In the genomic region with DNA sequence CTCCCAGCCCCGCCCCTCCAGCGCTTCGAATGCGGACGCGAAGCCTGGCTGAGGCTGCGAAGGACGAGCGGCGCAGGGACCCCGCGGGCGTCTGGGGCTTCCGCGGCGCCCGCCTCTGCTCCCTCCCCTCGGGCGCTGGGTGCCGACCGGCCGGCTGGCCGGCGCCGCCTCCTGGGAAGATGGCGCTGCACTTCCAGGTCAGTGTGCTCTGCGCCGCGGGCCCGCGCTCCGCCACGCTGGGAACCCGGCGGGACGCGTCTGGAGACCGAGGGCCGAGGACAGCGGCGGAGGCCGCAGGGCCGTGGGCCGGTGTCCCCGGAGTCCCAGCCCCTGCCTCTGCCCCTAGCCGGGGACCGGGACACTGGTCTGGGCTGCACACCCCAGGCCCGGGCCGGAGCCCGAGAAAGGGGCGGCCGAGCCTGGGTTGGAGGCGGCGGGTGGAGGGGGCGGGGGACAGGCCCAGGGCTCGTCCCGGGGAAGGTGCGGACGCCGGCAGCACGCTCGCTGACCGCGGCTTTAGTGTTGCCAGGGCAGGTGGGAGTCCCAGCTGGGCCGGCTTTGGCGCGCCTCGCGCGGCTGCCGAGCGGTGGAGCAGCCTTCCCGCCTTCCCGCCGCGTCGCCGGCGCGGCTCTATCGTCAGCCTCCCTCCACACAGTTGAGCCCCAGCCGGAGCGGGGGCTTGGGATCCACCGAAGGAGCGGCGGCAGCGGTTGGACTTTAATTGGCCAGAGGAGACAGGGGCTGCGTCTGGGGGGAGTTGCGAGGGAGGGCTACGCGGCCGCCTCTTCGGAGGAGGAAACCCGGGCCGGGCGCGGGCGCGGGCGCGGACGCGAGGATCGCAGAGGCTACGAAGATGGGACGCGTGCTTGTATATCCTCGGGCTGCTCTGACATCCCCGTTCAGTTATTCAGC, we compare ENCODE assay signal across 8 cellular contexts. TPM values are rescaled to one million over a fixed set of nuclear protein-coding genes. Genes with fewer than 3 reads are reported as not detected.
DNase-seq lines count a peak whose midpoint lies in the region; ATAC-seq and TF ChIP-seq lines count a peak whose summit lies in the region.

A gene (plus strand): TSS at position 164 of the 912 bp plus-strand sequence.

- POLR2A ChIA-PET in RWPE1 (lab: Yijun Ruan, JAX; ENCODE audit: low non-redundant PET): no interaction called here

- 0 to 1% methylated on average over 67 to 81 of the region's 109 CpGs for WGBS in mesodermal cell (ENCODE audit: insufficient coverage in 2 of 2), 2 experiments
- WGBS in tibial nerve, 2 donors: 0 to 5% methylated on average over 29 to 30 of the region's 109 CpGs

- peak; percentile 32 for ATAC-seq in HG02759 (IDR thresholded peaks at IDR 0.05; ENCODE audit: unreplicated experiment)

- no peak for TF ChIP-seq POLR2A in tibial nerve (IDR thresholded peaks at IDR 0.05)

- no peak for TF ChIP-seq CTCF in AG09309 (IDR thresholded peaks at IDR 0.05; ENCODE audit: control insufficient read depth, insufficient read depth, low read depth, low read length, missing control alignments)
- TF ChIP-seq CTCF in RWPE1 (conservative IDR thresholded peaks at IDR 0.05; ENCODE audit: low read depth): 0 out of 2 replicates have a peak, but pooled peaks have one; percentile 23
- no peak for TF ChIP-seq CTCF in tibial nerve (IDR thresholded peaks at IDR 0.05)

- H3K4me3 ChIP-seq in AG09309 (ENCODE audit: control insufficient read depth, low read depth, low read length) (peak within 1 kb of the TSS; percentile 50), mesodermal cell (ENCODE audit: extremely low read depth, insufficient read depth, low read length, poor library complexity, severe bottlenecking) (peak within 1 kb of the TSS; percentile 59), tibial nerve (peak within 1 kb of the TSS; percentile 33 to 64 (median 44))

- H3K4me1 ChIP-seq in mesodermal cell (ENCODE audit: control insufficient read depth, insufficient read depth, low read length, poor library complexity, severe bottlenecking) (no peaks in the 10 kb centered on the region), tibial nerve (peaks cover 0 to 7% (median 0%) of the 10 kb centered on the region in 4 donors)

- H3K9me3 ChIP-seq in mesodermal cell (ENCODE audit: control insufficient read depth, low read length) (peaks cover 15% of the 10 kb centered on the region), tibial nerve (peaks cover 0 to 31% (median 5%) of the 10 kb centered on the region in 4 donors)

- CTCF ChIA-PET in RWPE1 (lab: Yijun Ruan, JAX): no interaction called here

- H3K27me3 ChIP-seq in tibial nerve: peaks cover 0 to 16% of the 10 kb centered on the region in 2 donors

- H3K27ac ChIP-seq in RWPE1 (peak within 1 kb of the TSS; percentile 77), epithelial cell of prostate (peak within 1 kb of the TSS; percentile 28), mesodermal cell (ENCODE audit: low read depth, low read length, severe bottlenecking) (peak within 1 kb of the TSS; percentile 75), tibial nerve (peak within 1 kb of the TSS in 1 of 4 donors; percentile 14)

- no peak for TF ChIP-seq EP300 in tibial nerve (IDR thresholded peaks at IDR 0.05)

- DNase-seq in AG09309 (ENCODE audit: low read depth) (no peak), RWPE1 (ENCODE audit: low spot score) (peak; percentile 91), epithelial cell of prostate (ENCODE audit: low read depth, low spot score) (no peak), tibial nerve (ENCODE audit: low spot score in 2 of 2) (no peak)
- no peak for DNase-seq in effector CD4-positive, alpha-beta T cell
- DNase-seq in activated naive CD4-positive, alpha-beta T cell (lab: John Stamatoyannopoulos, UW): no peak

- H3K36me3 ChIP-seq in mesodermal cell (ENCODE audit: control insufficient read depth, insufficient read depth, low read length) (peaks cover 4% of the 10 kb centered on the region), tibial nerve (no peaks in the 10 kb centered on the region)

RNA-seq across cellular contexts. Expression of the gene that starts here (rescaled TPM):
- polyA plus RNA-seq in mesodermal cell (2013, experiment 1 of 2): 8.0 TPM
- 6.3 TPM for polyA plus RNA-seq in mesodermal cell (2013, experiment 2 of 2)
- 10 to 100 TPM; 10.8 to 34.5 (median 17.6) TPM for total RNA-seq in tibial nerve
